In the genomic region with DNA sequence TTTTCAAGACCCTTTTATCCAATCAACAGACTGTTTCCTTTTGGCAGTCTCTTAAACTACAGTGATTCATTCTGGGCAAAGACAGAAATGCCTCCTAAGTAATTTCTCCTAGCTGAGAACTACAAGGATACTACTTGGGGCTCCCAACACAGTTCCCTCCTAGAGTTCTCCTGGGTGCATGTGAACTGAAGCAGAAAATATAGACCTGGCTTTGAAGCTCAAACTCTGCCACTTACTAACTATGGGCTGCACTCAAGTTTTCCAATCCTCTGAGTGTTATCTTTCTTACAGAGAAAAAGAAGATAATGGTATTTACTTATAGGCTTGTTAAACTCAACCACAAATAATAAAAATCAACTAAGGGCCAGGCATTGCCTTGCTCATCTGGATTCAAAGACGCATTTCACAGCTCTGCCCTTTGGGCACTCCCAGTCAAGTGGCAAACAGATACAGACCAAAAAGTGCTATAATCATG, we compare ENCODE assay signal across 22 cellular contexts.
DNase-seq lines count a peak whose midpoint lies in the region; ATAC-seq and TF ChIP-seq lines count a peak whose summit lies in the region.
"Had no signal": no experiment of that assay in that cellular context is flagged by ENCODE, and none has a peak within 500 bp of the region (broad histone marks: within the 10 kb centered on the region; RNA-seq: fewer than 3 reads in every experiment).

No MANE protein-coding gene starts in this region.

- H3K27me3 ChIP-seq in BJ (ENCODE audit: control insufficient read depth, insufficient read depth, low read length) = no peaks in the 10 kb centered on the region
- H3K27me3 ChIP-seq: gastroesophageal sphincter, neutrophil, right atrium auricular region, upper lobe of right lung had no signal

- H3K36me3 ChIP-seq in BJ (ENCODE audit: control insufficient read depth, insufficient read depth, low read length) = no peaks in the 10 kb centered on the region
- H3K36me3 ChIP-seq: gastroesophageal sphincter, neutrophil, right atrium auricular region, upper lobe of right lung had no signal

- CTCF ChIA-PET in BJ (lab: Yijun Ruan, JAX) (no interaction called here), Calu3 (lab: Charles Lee) (no interaction called here)

- BruUV-seq in Calu3 (replicated peaks; lab: Mats Ljungman, UMichigan) = no TSS peak

- H3K4me3 ChIP-seq in BJ (ENCODE audit: low read depth, low read length) (no peak overlapping the region), cardiac fibroblast (replicated peaks in 1 of 2; ENCODE audit: low read depth in 2 of 2, low read length in 2 of 2) (no peak overlapping the region)
- H3K4me3 ChIP-seq: gastroesophageal sphincter, right atrium auricular region, upper lobe of right lung had no signal

- POLR2A ChIA-PET in BJ (lab: Charles Lee) = no interaction called here

- no peaks in the 10 kb centered on the region for H3K27me3 Mint-ChIP-seq in Calu3 (ENCODE audit: unreplicated experiment)
- no peaks in the 10 kb centered on the region for H3K27me3 Mint-ChIP-seq in stimulated activated memory B cell treated with anti-CD40 and anti-IgM and Interleukin-4, amounts not matched to agents 10 μg/mL and 1 μg/mL and 100 μg/mL, for 72 hours
- H3K27me3 Mint-ChIP-seq: activated naive CD8-positive, alpha-beta T cell treated with anti-CD3 and anti-CD28 coated beads, Interleukin-2, amount 50 U/mL, for 24 hours; stimulated activated naive CD8-positive, alpha-beta T cell treated with anti-CD3 and anti-CD28 coated beads, Interleukin-15, Interleukin-2, amounts not matched to agents 100 ng/mL and 50 ng/mL, for 24 hours had no signal

- DNase-seq in BJ (ENCODE audit: low read depth) (peak; percentile 36), LoVo (ENCODE audit: low spot score) (peak; percentile 61), cardiac fibroblast (ENCODE audit: low read depth in 2 of 2) (peak; percentile 55 to 56), left colon (no peak), Calu3 (no peak), sciatic nerve (ENCODE audit: low spot score) (no peak)
- DNase-seq in activated naive CD4-positive, alpha-beta T cell treated with Interleukin-2 at 50 U/mL for 16 hours = no peak
- DNase-seq: activated naive CD8-positive, alpha-beta T cell treated with anti-CD3 and anti-CD28 coated beads, Interleukin-2, amount 50 U/mL, for 24 hours; cerebellar nuclear complex; H9; NCI-H1105 treated with DMSO at 0.1 percent for 48 hours; NCI-H2107; NCI-H748 treated with DMSO at 0.1 percent for 48 hours; upper lobe of right lung had no signal

- no peak for TF ChIP-seq CTCF in BJ (IDR thresholded peaks at IDR 0.05; ENCODE audit: insufficient read depth, low read depth, low read length)
- TF ChIP-seq CTCF in cardiac fibroblast (IDR thresholded peaks at IDR 0.05; ENCODE audit: low read depth, low read length) = no peak
- no peak for TF ChIP-seq CTCF in Calu3 (IDR thresholded peaks at IDR 0.05; ENCODE audit: unreplicated experiment)

- peak; percentile 87 for ATAC-seq in left colon
- ATAC-seq in sciatic nerve = no peak
- no peak for ATAC-seq in stimulated activated memory B cell treated with anti-CD40 and anti-IgM and Interleukin-4, amounts not matched to agents 10 μg/mL and 1 μg/mL and 100 μg/mL, for 72 hours
- ATAC-seq: activated CD4-positive, CD25-positive, alpha-beta regulatory T cell treated with anti-CD3 and anti-CD28 coated beads, Interleukin-2, amount 50 U/mL, for 24 hours; activated naive CD8-positive, alpha-beta T cell treated with anti-CD3 and anti-CD28 coated beads, Interleukin-2, amount 50 U/mL, for 24 hours; gastroesophageal sphincter; left lobe of liver; upper lobe of right lung had no signal

- peaks cover 5% of the 10 kb centered on the region for H3K36me3 Mint-ChIP-seq in Calu3 (ENCODE audit: insufficient read depth, unreplicated experiment)
- H3K36me3 Mint-ChIP-seq in stimulated activated memory B cell treated with anti-CD40 and anti-IgM and Interleukin-4, amounts not matched to agents 10 μg/mL and 1 μg/mL and 100 μg/mL, for 72 hours = peaks cover 11% of the 10 kb centered on the region

- no peaks in the 10 kb centered on the region for H3K4me1 Mint-ChIP-seq in Calu3 (ENCODE audit: low read depth, unreplicated experiment)
- H3K4me1 Mint-ChIP-seq in stimulated activated memory B cell treated with anti-CD40 and anti-IgM and Interleukin-4, amounts not matched to agents 10 μg/mL and 1 μg/mL and 100 μg/mL, for 72 hours = no peaks in the 10 kb centered on the region
- H3K4me1 Mint-ChIP-seq: activated naive CD8-positive, alpha-beta T cell treated with anti-CD3 and anti-CD28 coated beads, Interleukin-2, amount 50 U/mL, for 24 hours; H9 had no signal

- intact Hi-C loops in left colon (cut with DNase I, micrococcal nuclease) = no loop called here
- intact Hi-C loops in Calu3 (cut with micrococcal nuclease; ENCODE audit: unreplicated experiment) = no loop called here
- intact Hi-C loops in sciatic nerve (cut with DNase I) = no loop called here

- no peak overlapping the region for H3K27ac Mint-ChIP-seq in Calu3 (ENCODE audit: unreplicated experiment)
- no peak overlapping the region for H3K27ac Mint-ChIP-seq in stimulated activated memory B cell treated with anti-CD40 and anti-IgM and Interleukin-4, amounts not matched to agents 10 μg/mL and 1 μg/mL and 100 μg/mL, for 72 hours
- H3K27ac Mint-ChIP-seq: activated naive CD8-positive, alpha-beta T cell treated with anti-CD3 and anti-CD28 coated beads, Interleukin-2, amount 50 U/mL, for 24 hours; H9; stimulated activated naive CD8-positive, alpha-beta T cell treated with anti-CD3 and anti-CD28 coated beads, Interleukin-15, Interleukin-2, amounts not matched to agents 100 ng/mL and 50 ng/mL, for 24 hours; T-helper 2 cell treated with Interferon-gamma antibody and Interleukin-4, amounts not matched to agents 5 μg/mL and 100 μg/mL, for 36 hours had no signal

- peaks cover 3% of the 10 kb centered on the region for H3K9me3 Mint-ChIP-seq in Calu3 (ENCODE audit: low read depth, unreplicated experiment)
- H3K9me3 Mint-ChIP-seq in stimulated activated memory B cell treated with anti-CD40 and anti-IgM and Interleukin-4, amounts not matched to agents 10 μg/mL and 1 μg/mL and 100 μg/mL, for 72 hours = peaks cover 3% of the 10 kb centered on the region
- H3K9me3 Mint-ChIP-seq: activated naive CD8-positive, alpha-beta T cell treated with anti-CD3 and anti-CD28 coated beads, Interleukin-2, amount 50 U/mL, for 24 hours; H9; stimulated activated naive CD8-positive, alpha-beta T cell treated with anti-CD3 and anti-CD28 coated beads, Interleukin-15, Interleukin-2, amounts not matched to agents 100 ng/mL and 50 ng/mL, for 24 hours; T-helper 2 cell treated with Interferon-gamma antibody and Interleukin-4, amounts not matched to agents 5 μg/mL and 100 μg/mL, for 36 hours had no signal

- H3K4me3 Mint-ChIP-seq in Calu3 (ENCODE audit: low read depth, unreplicated experiment) = no peak overlapping the region
- H3K4me3 Mint-ChIP-seq in stimulated activated memory B cell treated with anti-CD40 and anti-IgM and Interleukin-4, amounts not matched to agents 10 μg/mL and 1 μg/mL and 100 μg/mL, for 72 hours = no peak overlapping the region
- H3K4me3 Mint-ChIP-seq: activated naive CD8-positive, alpha-beta T cell treated with anti-CD3 and anti-CD28 coated beads, Interleukin-2, amount 50 U/mL, for 24 hours; H9; stimulated activated naive CD8-positive, alpha-beta T cell treated with anti-CD3 and anti-CD28 coated beads, Interleukin-15, Interleukin-2, amounts not matched to agents 100 ng/mL and 50 ng/mL, for 24 hours; T-helper 2 cell treated with Interferon-gamma antibody and Interleukin-4, amounts not matched to agents 5 μg/mL and 100 μg/mL, for 36 hours had no signal

Comparison
In these comparisons a context has a peak if more than half of its experiments do, and no peak if none do; other contexts are left out.
1. DNase-seq: peak in BJ (single experiment), LoVo (single experiment) and cardiac fibroblast (2 of 2); none in left colon (0 of 2), Calu3 (single experiment), sciatic nerve (single experiment) and activated naive CD4-positive, alpha-beta T cell treated with Interleukin-2 at 50 U/mL for 16 hours (single experiment).